Comparison of ENCODE assay signal across 31 cellular contexts in the genomic region with DNA sequence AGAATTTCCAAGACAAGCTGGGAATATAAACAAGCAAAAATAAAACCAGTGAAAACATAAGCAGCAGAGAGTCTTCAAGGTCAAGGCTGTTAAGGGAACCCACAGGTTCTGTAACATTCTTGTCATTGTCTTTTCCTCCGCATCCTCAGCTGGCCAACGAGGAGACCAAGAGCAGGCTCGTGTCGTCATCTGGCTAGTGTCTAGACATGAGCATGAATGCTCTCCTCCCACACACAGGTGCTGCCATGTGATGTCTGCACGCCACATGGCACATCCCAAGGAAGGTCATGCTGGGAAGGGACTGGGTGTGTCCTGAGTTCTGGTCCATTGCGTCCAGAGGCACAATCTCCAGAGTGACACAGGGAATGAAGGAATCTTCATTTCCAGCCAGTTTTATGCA.
"Had no signal": no experiment of that assay in that cellular context is flagged by ENCODE, and none has a peak within 500 bp of the region (broad histone marks: within the 10 kb centered on the region; RNA-seq: fewer than 3 reads in every experiment).

No MANE protein-coding gene starts in this region.

- H3K27ac ChIP-seq: adrenal gland, body of pancreas, cardiac muscle cell, colonic mucosa, epithelial cell of prostate, esophagus squamous epithelium, WERI-Rb-1 had no signal

- FAIRE-seq: endometrium, endothelial cell of umbilical vein, frontal cortex had no signal

- H3K36me3 ChIP-seq: adrenal gland, cardiac muscle cell, colonic mucosa, esophagus squamous epithelium, WERI-Rb-1 had no signal

- H3K4me1 ChIP-seq: adrenal gland, body of pancreas, colonic mucosa, esophagus squamous epithelium had no signal

- H3K27me3 ChIP-seq: body of pancreas, cardiac muscle cell, colonic mucosa had no signal

- DNase-seq: activated B cell treated with CpG ODN at 0.5 μM for 24 hours; activated CD4-positive, alpha-beta T cell treated with anti-CD3 and anti-CD28 coated beads for 48 hours; activated CD4-positive, alpha-beta T cell treated with anti-CD3 and anti-CD28 coated beads, Interleukin-2, amount 50 U/mL, for 1 hour; activated CD4-positive, alpha-beta T cell treated with anti-CD3 and anti-CD28 coated beads, Interleukin-2, amount 50 U/mL, for 48 hours; activated CD8-positive, alpha-beta memory T cell treated with anti-CD3 and anti-CD28 coated beads, Interleukin-2, amount 10 ng/mL, durations not matched to agents 7 days and 5 days; activated CD8-positive, alpha-beta memory T cell treated with anti-CD3 and anti-CD28 coated beads, Interleukin-2, amount 50 U/mL, for 4 hours; activated CD8-positive, alpha-beta T cell treated with anti-CD3 and anti-CD28 coated beads, Interleukin-2, amount 10 ng/mL, durations not matched to agents 7 days and 5 days; activated effector memory CD4-positive, alpha-beta T cell treated with anti-CD3 and anti-CD28 coated beads, Interleukin-2, amount 50 U/mL, for 16 hours; activated naive CD4-positive, alpha-beta T cell treated with anti-CD3 and anti-CD28 coated beads for 36 hours; activated naive CD8-positive, alpha-beta T cell treated with anti-CD3 and anti-CD28 coated beads for 36 hours; activated naive CD8-positive, alpha-beta T cell treated with anti-CD3 and anti-CD28 coated beads, Interleukin-2, amount 50 U/mL, for 24 hours; activated T-cell treated with anti-CD3 and anti-CD28 coated beads, Interleukin-2, amount 50 U/mL, for 1 hour; activated T-cell treated with anti-CD3 and anti-CD28 coated beads, Interleukin-2, amount 50 U/mL, for 48 hours; adrenal gland; amygdala; aorta; body of pancreas; central memory CD4-positive, alpha-beta T cell; cerebellar nuclear complex; colonic mucosa; effector CD8-positive, alpha-beta T cell; esophagus squamous epithelium; T-helper 1 cell; T-helper 17 cell; T1000; WERI-Rb-1 had no signal

- H3K9me3 ChIP-seq: adrenal gland, body of pancreas, colonic mucosa, esophagus squamous epithelium had no signal

- H3K4me3 ChIP-seq: adrenal gland, body of pancreas, cardiac muscle cell, colonic mucosa, esophagus squamous epithelium had no signal
